Comparison of ENCODE assay signal across 7 cellular contexts in genomic region chr3:47227678-47228077, GRCh38.
A peak's percentile ranks its signal among the peaks of the same experiment; 100 is the strongest.
DNase-seq lines count a peak whose midpoint lies in the region; ATAC-seq and TF ChIP-seq lines count a peak whose summit lies in the region.

No MANE protein-coding gene starts in this region.

- H3K4me3 ChIP-seq in tibial artery: no peak overlapping the region

- ATAC-seq in GM19452 (IDR thresholded peaks at IDR 0.05; ENCODE audit: unreplicated experiment) (peak; percentile 47), HG03159 (IDR thresholded peaks at IDR 0.05; ENCODE audit: unreplicated experiment) (peak; percentile 55), HG02970 (IDR thresholded peaks at IDR 0.05; ENCODE audit: low FRiP score, unreplicated experiment) (no peak)

- no peaks in the 10 kb centered on the region for H3K36me3 ChIP-seq in tibial artery

- peak overlapping the region; percentile 1 for H3K4me3 Mint-ChIP-seq in dendritic cell treated with granulocyte-macrophage colony-stimulating factor and Interleukin-4, amounts not matched to agents 40 ng/mL and 50 ng/mL, for 4 days

- H3K27me3 Mint-ChIP-seq in dendritic cell treated with granulocyte-macrophage colony-stimulating factor and Interleukin-4, amounts not matched to agents 40 ng/mL and 50 ng/mL, for 4 days: no peaks in the 10 kb centered on the region

- intact Hi-C loops in dendritic cell treated with granulocyte-macrophage colony-stimulating factor and Interleukin-4, amounts not matched to agents 40 ng/mL and 50 ng/mL, for 4 days (cut with micrococcal nuclease): loop anchor here (5.0 kb wide), 1 partner anchor 65 kb away; the partner anchor contains the start of gene SETD2
- intact Hi-C loops in tibial artery (cut with DNase I; ENCODE audit: low total_unique reads): no loop called here

- no peaks in the 10 kb centered on the region for H3K4me1 ChIP-seq in tibial artery

- H3K27ac Mint-ChIP-seq in dendritic cell treated with granulocyte-macrophage colony-stimulating factor and Interleukin-4, amounts not matched to agents 40 ng/mL and 50 ng/mL, for 4 days: peak overlapping the region; percentile 82

- H3K9me3 ChIP-seq in tibial artery: no peaks in the 10 kb centered on the region

- H3K27me3 ChIP-seq in tibial artery: no peaks in the 10 kb centered on the region

- DNase-seq in tibial artery: peak; percentile 35 to 67
- no peak for DNase-seq in activated CD4-positive, alpha-beta T cell treated with anti-CD3 and anti-CD28 coated beads for 48 hours
- no peak for DNase-seq in DMS 273 (lab: John Stamatoyannopoulos, UW; ENCODE audit: unreplicated experiment)

- H3K36me3 Mint-ChIP-seq in dendritic cell treated with granulocyte-macrophage colony-stimulating factor and Interleukin-4, amounts not matched to agents 40 ng/mL and 50 ng/mL, for 4 days (ENCODE audit: low read depth): no peaks in the 10 kb centered on the region

- peaks cover 49% of the 10 kb centered on the region for H3K4me1 Mint-ChIP-seq in dendritic cell treated with granulocyte-macrophage colony-stimulating factor and Interleukin-4, amounts not matched to agents 40 ng/mL and 50 ng/mL, for 4 days (ENCODE audit: low read depth)

- TF ChIP-seq CTCF in tibial artery (IDR thresholded peaks at IDR 0.05): no peak

- H3K9me3 Mint-ChIP-seq in dendritic cell treated with granulocyte-macrophage colony-stimulating factor and Interleukin-4, amounts not matched to agents 40 ng/mL and 50 ng/mL, for 4 days: no peaks in the 10 kb centered on the region

- H3K27ac ChIP-seq in tibial artery: no peak overlapping the region

Comparison
In these comparisons a context has a peak if more than half of its experiments do, and no peak if none do; other contexts are left out.
1. DNase-seq: peak in tibial artery (2 of 2); none in activated CD4-positive, alpha-beta T cell treated with anti-CD3 and anti-CD28 coated beads for 48 hours (single experiment) and DMS 273 (single experiment).